Comparison of ENCODE assay signal across 9 cellular contexts in the genomic region with DNA sequence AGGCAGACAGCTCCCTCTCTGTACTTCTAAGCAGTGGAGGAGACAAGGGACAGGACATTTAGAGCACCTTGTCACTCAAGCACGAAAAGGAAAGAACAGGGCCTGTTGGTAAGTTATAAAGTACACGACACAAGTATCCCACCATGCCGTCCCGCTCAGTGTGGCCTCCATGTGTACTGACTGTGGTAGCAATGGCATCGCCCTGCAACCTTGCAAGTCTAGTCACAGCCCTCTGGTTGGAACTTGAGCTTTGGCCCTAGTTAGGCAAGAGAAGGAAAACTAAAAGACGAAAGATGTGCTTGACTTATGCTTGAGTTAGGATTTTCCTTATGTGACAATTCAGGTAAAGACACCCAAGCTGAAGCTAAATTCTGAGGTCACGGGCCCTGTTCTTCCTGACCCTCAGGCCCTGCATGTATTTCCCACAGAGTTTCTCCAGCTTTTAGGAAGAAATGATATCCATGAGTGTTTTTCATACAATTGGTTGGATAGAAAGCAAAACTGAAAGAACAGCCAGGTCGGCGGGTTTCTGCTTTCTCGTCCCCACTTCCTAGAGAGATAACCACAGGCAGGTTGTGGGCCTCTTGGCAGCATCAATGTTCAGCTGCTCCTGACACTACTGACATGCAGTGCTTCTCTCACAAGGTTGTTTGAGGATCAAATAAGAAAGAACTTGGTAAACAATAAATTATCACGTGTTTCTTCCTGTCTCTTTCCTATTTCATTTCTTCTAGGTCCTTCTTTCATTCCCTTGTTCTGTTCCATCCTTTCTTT.
A peak's percentile ranks its signal among the peaks of the same experiment; 100 is the strongest.
DNase-seq lines count a peak whose midpoint lies in the region; ATAC-seq and TF ChIP-seq lines count a peak whose summit lies in the region.
"Had no signal": no experiment of that assay in that cellular context is flagged by ENCODE, and none has a peak within 500 bp of the region (broad histone marks: within the 10 kb centered on the region; RNA-seq: fewer than 3 reads in every experiment).

No MANE protein-coding gene starts in this region.

- TF ChIP-seq CTCF in VCaP (conservative IDR thresholded peaks at IDR 0.05) (no peak), spleen (IDR thresholded peaks at IDR 0.05 in 8 of 11, conservative IDR thresholded peaks at IDR 0.05 in 3 of 11) (no peak), dorsolateral prefrontal cortex (IDR thresholded peaks at IDR 0.05 in 54 of 56, conservative IDR thresholded peaks at IDR 0.05 in 2 of 56; ENCODE audit: low read depth in 1 of 56, partially characterized antibody in 56 of 56) (no peak), brain microvascular endothelial cell (IDR thresholded peaks at IDR 0.05; ENCODE audit: low read depth, low read length, missing control alignments) (no peak)

- in situ Hi-C loops in brain microvascular endothelial cell (cut with HindIII; ENCODE audit: low pct_ligation_motif_present, low sequenced_read_pairs) = no loop called here

- ATAC-seq in HG02970 (IDR thresholded peaks at IDR 0.05; ENCODE audit: low FRiP score, unreplicated experiment) = peak; percentile 82

- H3K4me1 ChIP-seq in spleen = peaks cover 0 to 9% (median 0%) of the 10 kb centered on the region in 6 donors

- no peak for TF ChIP-seq POLR2A in spleen (IDR thresholded peaks at IDR 0.05)

- intact Hi-C loops in spleen (cut with DNase I; ENCODE audit: low total_unique reads) (no loop called here), dorsolateral prefrontal cortex (cut with DNase I) (no loop called here)

- peak overlapping the region; percentile 84 for H3K27ac ChIP-seq in VCaP
- H3K27ac ChIP-seq in spleen = peak overlapping the region in 2 of 8 donors; percentile 10 to 13
- H3K27ac ChIP-seq in dorsolateral prefrontal cortex = no peak overlapping the region
- no peak overlapping the region for H3K27ac ChIP-seq in brain microvascular endothelial cell
- H3K27ac ChIP-seq: epithelial cell of prostate had no signal

- 66 to 71% (median 68%) methylated on average over 11 of the region's 11 CpGs for WGBS in spleen, 5 donors

- no peaks in the 10 kb centered on the region for H3K9me3 ChIP-seq in spleen

- H3K4me3 ChIP-seq in spleen (no peak overlapping the region), dorsolateral prefrontal cortex (no peak overlapping the region), brain microvascular endothelial cell (ENCODE audit: low read depth, low read length) (no peak overlapping the region)

- no peaks in the 10 kb centered on the region for H3K36me3 ChIP-seq in spleen
- no peaks in the 10 kb centered on the region for H3K36me3 ChIP-seq in brain microvascular endothelial cell (replicated peaks)

- DNase-seq in GM19238 (ENCODE audit: insufficient read length, low spot score) (peak; percentile 33), GM03348 (ENCODE audit: low spot score) (no peak), spleen (no peak), dorsolateral prefrontal cortex (no peak), brain microvascular endothelial cell (no peak)
- peak; percentile 4 for DNase-seq in stimulated activated CD4-positive, alpha-beta T cell treated with anti-CD3 and anti-CD28 coated beads, Interleukin-4, amount 100 ng/mL, for 1 hour

- H3K27me3 ChIP-seq in spleen (replicated peaks in 1 of 7) = no peaks in the 10 kb centered on the region
- no peaks in the 10 kb centered on the region for H3K27me3 ChIP-seq in dorsolateral prefrontal cortex
- no peaks in the 10 kb centered on the region for H3K27me3 ChIP-seq in brain microvascular endothelial cell (replicated peaks)

Comparison
In these comparisons a context has a peak if more than half of its experiments do, and no peak if none do; other contexts are left out.
1. DNase-seq: peak in GM19238 (single experiment) and stimulated activated CD4-positive, alpha-beta T cell treated with anti-CD3 and anti-CD28 coated beads, Interleukin-4, amount 100 ng/mL, for 1 hour (single experiment); none in GM03348 (single experiment), spleen (single experiment), dorsolateral prefrontal cortex (0 of 10) and brain microvascular endothelial cell (single experiment).